In genomic region chr3:12861611-12862010, GRCh38 we compare ENCODE assay signal across 1 cellular context.
TF ChIP-seq lines count a peak whose summit lies in the region.

No MANE protein-coding gene starts in this region.

TF ChIP-seq in IMR-90, 13 proteins besides CTCF, POLR2A, EP300 and RAD21 (continued from another document):
- TF ChIP-seq ELK1 (IDR thresholded peaks at IDR 0.05; ENCODE audit: borderline replicate concordance, low read depth, low read length) (no peak), FOS (IDR thresholded peaks at IDR 0.05; ENCODE audit: low read depth, low read length) (no peak), RFX5 (IDR thresholded peaks at IDR 0.05; ENCODE audit: low read depth, low read length) (no peak), CEBPB (IDR thresholded peaks at IDR 0.05; ENCODE audit: low read depth, low read length) (no peak)
